Comparison of ENCODE assay signal across 16 cellular contexts in the genomic region with DNA sequence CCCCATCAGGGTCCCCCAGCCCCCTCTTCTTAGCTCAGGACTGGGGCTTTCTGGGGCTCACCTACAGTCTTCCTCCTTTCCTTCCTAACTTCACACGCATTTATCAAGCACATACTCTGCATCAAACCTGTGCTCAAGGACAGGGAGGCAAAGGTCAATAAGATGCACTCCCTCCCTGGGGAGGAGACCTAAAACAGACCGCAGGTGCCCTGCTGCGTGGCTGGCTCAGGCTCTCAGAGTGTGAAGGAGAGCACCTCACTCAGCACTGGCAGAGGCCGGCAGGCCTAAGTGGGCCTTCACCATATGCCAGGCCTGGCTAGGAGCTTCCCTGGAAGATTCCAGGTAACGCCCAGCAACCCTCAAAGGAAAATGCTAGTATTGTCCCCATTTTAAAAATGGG. TPM values are rescaled to one million over a fixed set of nuclear protein-coding genes. Genes with fewer than 3 reads are reported as not detected.
"Had no signal": no experiment of that assay in that cellular context is flagged by ENCODE, and none has a peak within 500 bp of the region (broad histone marks: within the 10 kb centered on the region; RNA-seq: fewer than 3 reads in every experiment).

No MANE protein-coding gene starts in this region.

- H3K27me3 Mint-ChIP-seq: activated B cell treated with CpG ODN at 0.5 μM for 24 hours; activated CD8-positive, alpha-beta T cell treated with anti-CD3 and anti-CD28 coated beads for 36 hours; naive thymus-derived CD8-positive, alpha-beta T cell had no signal

- H3K27ac Mint-ChIP-seq: activated B cell treated with CpG ODN at 0.5 μM for 24 hours; activated CD8-positive, alpha-beta T cell treated with anti-CD3 and anti-CD28 coated beads for 36 hours; activated T-cell treated with anti-CD3 and anti-CD28 coated beads, Interleukin-2, amount 50 U/mL, for 72 hours had no signal

- H3K4me1 Mint-ChIP-seq: activated B cell treated with CpG ODN at 0.5 μM for 24 hours had no signal

- H3K4me3 ChIP-seq: gastroesophageal sphincter, lung, sigmoid colon, tibial nerve had no signal

- H3K4me1 ChIP-seq: parathyroid adenoma had no signal

- H3K9me3 ChIP-seq: gastroesophageal sphincter, neutrophil, sigmoid colon, tibial nerve had no signal

- H3K4me3 Mint-ChIP-seq: activated B cell treated with CpG ODN at 0.5 μM for 24 hours; activated CD8-positive, alpha-beta T cell treated with anti-CD3 and anti-CD28 coated beads for 36 hours; activated T-cell treated with anti-CD3 and anti-CD28 coated beads, Interleukin-2, amount 50 U/mL, for 72 hours; naive thymus-derived CD8-positive, alpha-beta T cell had no signal

- H3K9me3 Mint-ChIP-seq: activated B cell treated with CpG ODN at 0.5 μM for 24 hours; activated CD8-positive, alpha-beta T cell treated with anti-CD3 and anti-CD28 coated beads for 36 hours; activated T-cell treated with anti-CD3 and anti-CD28 coated beads, Interleukin-2, amount 50 U/mL, for 72 hours had no signal

- H3K27me3 ChIP-seq: gastroesophageal sphincter, neutrophil, sigmoid colon, tibial nerve had no signal

- ATAC-seq: activated CD8-positive, alpha-beta T cell treated with anti-CD3 and anti-CD28 coated beads for 36 hours; activated T-cell treated with anti-CD3 and anti-CD28 coated beads, Interleukin-2, amount 50 U/mL, for 72 hours; gastroesophageal sphincter; naive thymus-derived CD8-positive, alpha-beta T cell had no signal

- H2AFZ ChIP-seq: parathyroid adenoma had no signal

- DNase-seq: activated B cell treated with CpG ODN at 0.5 μM for 24 hours; activated CD4-positive, alpha-beta T cell treated with anti-CD3 and anti-CD28 coated beads for 48 hours; activated CD8-positive, alpha-beta T cell treated with anti-CD3 and anti-CD28 coated beads for 36 hours; activated T-cell treated with anti-CD3 and anti-CD28 coated beads, Interleukin-2, amount 50 U/mL, for 72 hours; anterior cingulate cortex; left cardiac atrium; naive thymus-derived CD8-positive, alpha-beta T cell; sigmoid colon; stimulated activated CD4-positive, alpha-beta T cell treated with anti-CD3 and anti-CD28 coated beads, Interleukin-12 subunit alpha, Interleukin-12 subunit beta, amount 100 ng/mL, for 4 hours; stimulated activated CD4-positive, alpha-beta T cell treated with anti-CD3 and anti-CD28 coated beads, Interleukin-2, amount 100 ng/mL, for 24 hours; SW 1271 had no signal

- H3K79me2 ChIP-seq: parathyroid adenoma had no signal

- H3K9ac ChIP-seq: parathyroid adenoma had no signal

- H3K36me3 ChIP-seq: gastroesophageal sphincter, neutrophil, sigmoid colon, tibial nerve had no signal

- H3K27ac ChIP-seq: gastroesophageal sphincter, neutrophil, parathyroid adenoma, sigmoid colon had no signal

RNA-seq across cellular contexts. Expression of a gene that starts 16.5 kb away (rescaled TPM):
- total RNA-seq: activated B cell treated with CpG ODN at 0.5 μM for 24 hours had no signal
